In the genomic region with DNA sequence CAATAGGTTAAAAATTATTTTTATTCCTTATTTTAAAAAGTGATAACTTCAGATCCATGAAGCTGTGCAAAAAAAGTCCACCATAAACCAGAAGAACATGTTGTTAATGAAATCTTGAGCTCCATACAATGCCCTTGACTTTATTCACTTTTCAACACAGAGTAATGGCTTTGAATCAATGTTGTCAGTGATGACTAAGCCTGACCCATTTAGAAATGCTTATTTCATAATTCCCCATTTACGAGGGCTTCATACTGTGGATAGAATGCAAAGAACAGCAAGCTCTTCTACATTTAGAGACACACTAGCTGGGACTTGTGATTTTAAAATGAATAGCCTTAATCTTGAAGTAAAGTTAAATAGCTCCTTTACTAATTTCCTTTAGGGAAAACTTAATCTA, we compare ENCODE assay signal across 18 cellular contexts.
DNase-seq lines count a peak whose midpoint lies in the region; ATAC-seq lines count a peak whose summit lies in the region.
"Had no signal": no experiment of that assay in that cellular context is flagged by ENCODE, and none has a peak within 500 bp of the region (broad histone marks: within the 10 kb centered on the region; RNA-seq: fewer than 3 reads in every experiment).

No MANE protein-coding gene starts in this region.

- peak; percentile 10 for DNase-seq in GM04503 (ENCODE audit: low read depth)
- DNase-seq in MV-4-11 (lab: John Stamatoyannopoulos, UW) = peak; percentile 14
- DNase-seq in fibroblast of gingiva (ENCODE audit: low read depth) = peak; percentile 4
- peak; percentile 38 for DNase-seq in stromal cell of bone marrow (ENCODE audit: low read depth)
- DNase-seq in medulla oblongata (ENCODE audit: extremely low spot score) = no peak
- no peak for DNase-seq in nucleus accumbens (lab: John Stamatoyannopoulos, UW)
- DNase-seq: activated CD8-positive, alpha-beta memory T cell treated with anti-CD3 and anti-CD28 coated beads for 24 hours; C1 segment of cervical spinal cord; kidney; naive thymus-derived CD8-positive, alpha-beta T cell; NCI-H1092; NCI-H2029 treated with DMSO at 0.1 percent for 48 hours; NCI-H524; posterior cingulate gyrus; small intestine had no signal

- no peak for ATAC-seq in GM19035 (IDR thresholded peaks at IDR 0.05; ENCODE audit: unreplicated experiment)
- ATAC-seq: activated CD4-positive, CD25-positive, alpha-beta regulatory T cell treated with anti-CD3 and anti-CD28 coated beads, Interleukin-2, amount 50 U/mL, for 24 hours; GM23338; naive thymus-derived CD8-positive, alpha-beta T cell had no signal

Comparison
In these comparisons a context has a peak if more than half of its experiments do, and no peak if none do; other contexts are left out.
1. DNase-seq: peak in GM04503 (single experiment), MV-4-11 (single experiment), fibroblast of gingiva (single experiment) and stromal cell of bone marrow (single experiment); none in medulla oblongata (single experiment) and nucleus accumbens (0 of 56).